25 cellular contexts compared by ENCODE assay signal in the genomic region with DNA sequence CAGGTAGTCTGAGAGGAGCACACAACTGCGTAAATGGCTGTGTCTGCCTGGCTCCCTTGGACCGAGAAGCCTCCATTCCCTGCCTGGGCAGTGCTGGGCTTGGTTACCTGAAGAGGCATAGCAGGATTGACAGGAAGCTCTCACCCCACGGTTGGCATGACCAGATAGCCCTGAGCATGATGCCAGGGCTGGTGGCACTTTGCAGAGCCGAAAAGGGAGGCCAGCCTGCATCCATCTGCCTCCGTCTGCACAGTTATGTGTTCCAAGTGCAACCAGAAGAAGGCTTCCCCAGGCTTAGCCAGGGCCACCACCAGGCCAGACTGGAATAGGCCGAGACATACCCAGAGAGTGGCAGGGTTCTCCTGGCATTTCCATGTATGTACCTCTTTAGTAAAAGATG. TPM values are rescaled to one million over a fixed set of nuclear protein-coding genes. Genes with fewer than 3 reads are reported as not detected.
DNase-seq lines count a peak whose midpoint lies in the region; ATAC-seq, FAIRE-seq and TF ChIP-seq lines count a peak whose summit lies in the region.
"Had no signal": no experiment of that assay in that cellular context is flagged by ENCODE, and none has a peak within 500 bp of the region (broad histone marks: within the 10 kb centered on the region; RNA-seq: fewer than 3 reads in every experiment).

No MANE protein-coding gene starts in this region.

- H3K9me3 Mint-ChIP-seq in activated CD4-positive, alpha-beta T cell treated with anti-CD3 and anti-CD28 coated beads, Interleukin-2, amount 10 ng/mL, durations not matched to agents 7 days and 5 days = peaks cover 7% of the 10 kb centered on the region
- no peaks in the 10 kb centered on the region for H3K9me3 Mint-ChIP-seq in activated CD4-positive, alpha-beta T cell treated with anti-CD3 and anti-CD28 coated beads, Interleukin-2, amount 10 ng/mL, durations not matched to agents 24 days and 14 days

- no peaks in the 10 kb centered on the region for H3K9me3 ChIP-seq in upper lobe of left lung

- CTCF ChIA-PET in activated CD4-positive, alpha-beta T cell treated with anti-CD3 and anti-CD28 coated beads, Interleukin-2, amount 10 ng/mL, durations not matched to agents 7 days and 5 days (lab: Charles Lee) = no interaction called here

- WGBS in upper lobe of left lung, 2 donors = 91 to 94% methylated on average over 3 to 6 of the region's 6 CpGs

- no peak for TF ChIP-seq EP300 in upper lobe of left lung (IDR thresholded peaks at IDR 0.05)

- FAIRE-seq in bronchial epithelial cell (lab: Jason Lieb, UNC) = peak; percentile 83
- FAIRE-seq: GM12892, H1, RCC 7860 had no signal

- H3K36me3 ChIP-seq in bronchial epithelial cell (ENCODE audit: control insufficient read depth, insufficient read depth, low read length) (no peaks in the 10 kb centered on the region), upper lobe of left lung (no peaks in the 10 kb centered on the region)

- no peak for TF ChIP-seq POLR2A in upper lobe of left lung (IDR thresholded peaks at IDR 0.05)
- TF ChIP-seq POLR2A in erythroblast (IDR thresholded peaks at IDR 0.05; ENCODE audit: low read length) = no peak

- H3K27me3 Mint-ChIP-seq in activated CD4-positive, alpha-beta T cell treated with anti-CD3 and anti-CD28 coated beads, Interleukin-2, amount 10 ng/mL, durations not matched to agents 7 days and 5 days = peaks cover 5% of the 10 kb centered on the region
- peaks cover 13% of the 10 kb centered on the region for H3K27me3 Mint-ChIP-seq in activated CD4-positive, alpha-beta T cell treated with anti-CD3 and anti-CD28 coated beads, Interleukin-2, amount 10 ng/mL, durations not matched to agents 24 days and 14 days
- H3K27me3 Mint-ChIP-seq: IgD-negative memory B cell had no signal

- peaks cover 2% of the 10 kb centered on the region for H3K36me3 Mint-ChIP-seq in activated CD4-positive, alpha-beta T cell treated with anti-CD3 and anti-CD28 coated beads, Interleukin-2, amount 10 ng/mL, durations not matched to agents 7 days and 5 days (ENCODE audit: low read depth)
- no peaks in the 10 kb centered on the region for H3K36me3 Mint-ChIP-seq in activated CD4-positive, alpha-beta T cell treated with anti-CD3 and anti-CD28 coated beads, Interleukin-2, amount 10 ng/mL, durations not matched to agents 24 days and 14 days (ENCODE audit: low read depth)
- H3K36me3 Mint-ChIP-seq: IgD-negative memory B cell had no signal

- H3K4me1 Mint-ChIP-seq in activated CD4-positive, alpha-beta T cell treated with anti-CD3 and anti-CD28 coated beads, Interleukin-2, amount 10 ng/mL, durations not matched to agents 7 days and 5 days = peaks cover 42% of the 10 kb centered on the region
- peaks cover 32% of the 10 kb centered on the region for H3K4me1 Mint-ChIP-seq in activated CD4-positive, alpha-beta T cell treated with anti-CD3 and anti-CD28 coated beads, Interleukin-2, amount 10 ng/mL, durations not matched to agents 24 days and 14 days

- no peaks in the 10 kb centered on the region for H3K27me3 ChIP-seq in bronchial epithelial cell (ENCODE audit: control insufficient read depth, insufficient read depth, low read length)
- no peaks in the 10 kb centered on the region for H3K27me3 ChIP-seq in upper lobe of left lung

- H3K4me1 ChIP-seq in upper lobe of left lung = no peaks in the 10 kb centered on the region

- intact Hi-C loops in activated CD4-positive, alpha-beta T cell treated with anti-CD3 and anti-CD28 coated beads, Interleukin-2, amount 10 ng/mL, durations not matched to agents 24 days and 14 days (cut with micrococcal nuclease) = no loop called here

- H3K27ac Mint-ChIP-seq in activated CD4-positive, alpha-beta T cell treated with anti-CD3 and anti-CD28 coated beads, Interleukin-2, amount 10 ng/mL, durations not matched to agents 7 days and 5 days = peak overlapping the region; percentile 58
- no peak overlapping the region for H3K27ac Mint-ChIP-seq in activated CD4-positive, alpha-beta T cell treated with anti-CD3 and anti-CD28 coated beads, Interleukin-2, amount 10 ng/mL, durations not matched to agents 24 days and 14 days
- H3K27ac Mint-ChIP-seq: B cell had no signal

- H3K4me3 Mint-ChIP-seq in activated CD4-positive, alpha-beta T cell treated with anti-CD3 and anti-CD28 coated beads, Interleukin-2, amount 10 ng/mL, durations not matched to agents 7 days and 5 days = no peak overlapping the region
- no peak overlapping the region for H3K4me3 Mint-ChIP-seq in activated CD4-positive, alpha-beta T cell treated with anti-CD3 and anti-CD28 coated beads, Interleukin-2, amount 10 ng/mL, durations not matched to agents 24 days and 14 days
- H3K4me3 Mint-ChIP-seq: B cell, IgD-negative memory B cell had no signal

- ATAC-seq in upper lobe of left lung (ENCODE audit: low FRiP score in 2 of 2) = no peak

- H3K4me3 ChIP-seq in bronchial epithelial cell (ENCODE audit: low read depth, low read length) (no peak overlapping the region), upper lobe of left lung (no peak overlapping the region)

- TF ChIP-seq CTCF in bronchial epithelial cell (IDR thresholded peaks at IDR 0.05; ENCODE audit: insufficient read depth, low read length, severe bottlenecking) (no peak), upper lobe of left lung (IDR thresholded peaks at IDR 0.05) (no peak)

- POLR2A ChIA-PET in activated CD4-positive, alpha-beta T cell treated with anti-CD3 and anti-CD28 coated beads, Interleukin-2, amount 10 ng/mL, durations not matched to agents 7 days and 5 days (lab: Charles Lee) = no interaction called here

- H3K27ac ChIP-seq in cingulate gyrus (ENCODE audit: low read depth, low read length) (peak overlapping the region; percentile 55), temporal lobe (ENCODE audit: low read depth, low read length) (peak overlapping the region; percentile 71), upper lobe of left lung (no peak overlapping the region)
- H3K27ac ChIP-seq: 22Rv1, C4-2B, KMS-11 had no signal

- no peak for DNase-seq in activated CD4-positive, alpha-beta T cell treated with anti-CD3 and anti-CD28 coated beads, Interleukin-2, amount 10 ng/mL, durations not matched to agents 7 days and 5 days
- DNase-seq in activated CD4-positive, alpha-beta T cell treated with anti-CD3 and anti-CD28 coated beads, Interleukin-2, amount 10 ng/mL, durations not matched to agents 24 days and 14 days = no peak
- no peak for DNase-seq in bronchial epithelial cell (ENCODE audit: low read depth)
- no peak for DNase-seq in upper lobe of left lung
- DNase-seq in NCI-H2227 (lab: John Stamatoyannopoulos, UW; ENCODE audit: unreplicated experiment) = no peak
- DNase-seq in erythroblast (lab: John Stamatoyannopoulos, UW) = no peak
- DNase-seq: Calu3, DMS79 treated with DMSO at 0.1 percent for 48 hours, MM.1S, NCI-H1092, NCI-H1417 treated with DMSO at 0.1 percent for 48 hours, NCI-H187 treated with DMSO at 0.1 percent for 48 hours, NCI-H2171 treated with DMSO at 0.1 percent for 48 hours, NCI-H524, NCI-H748 treated with DMSO at 0.1 percent for 48 hours had no signal

RNA-seq across cellular contexts. Expression of a gene that starts 36.6 kb away (rescaled TPM):
- total RNA-seq in activated CD4-positive, alpha-beta T cell treated with anti-CD3 and anti-CD28 coated beads, Interleukin-2, amount 10 ng/mL, durations not matched to agents 7 days and 5 days = 1 to 10 TPM; 4.2 to 4.5 TPM
- 2.0 and 2.3 TPM in 2 replicates for total RNA-seq in activated CD4-positive, alpha-beta T cell treated with anti-CD3 and anti-CD28 coated beads, Interleukin-2, amount 10 ng/mL, durations not matched to agents 24 days and 14 days
- total RNA-seq in bronchial epithelial cell = under 0.01 TPM in 1 of 2 replicates, not detected in the other
- 66.6 TPM for total RNA-seq in temporal lobe
- 1 to 10 TPM in 2 of 6 donors, under 1 TPM in 3, not detected in 1; 0.46 to 2.7 (median 0.79) TPM for total RNA-seq in upper lobe of left lung
- total RNA-seq: Calu3 had no signal

Comparison
In these comparisons a context has a peak if more than half of its experiments do, and no peak if none do; other contexts are left out.
1. H3K27ac ChIP-seq: peak in cingulate gyrus (single experiment) and temporal lobe (single experiment); none in upper lobe of left lung (0 of 4).
2. RNA of a gene that starts 36.6 kb away (total RNA-seq): 66.6 TPM in temporal lobe (single experiment); 4.2 to 4.5 TPM in activated CD4-positive, alpha-beta T cell treated with anti-CD3 and anti-CD28 coated beads, Interleukin-2, amount 10 ng/mL, durations not matched to agents 7 days and 5 days, 2.0 to 2.3 TPM in activated CD4-positive, alpha-beta T cell treated with anti-CD3 and anti-CD28 coated beads, Interleukin-2, amount 10 ng/mL, durations not matched to agents 24 days and 14 days, 0.46 to 2.7 TPM in upper lobe of left lung and under 0.01 TPM in bronchial epithelial cell; every median in the first group is over 10 times any median in the second.